1 cellular context compared by ENCODE assay signal in genomic region chr17:82288602-82288927, GRCh38.
A peak's percentile ranks its signal among the peaks of the same experiment; 100 is the strongest.
TF ChIP-seq lines count a peak whose summit lies in the region.

No MANE protein-coding gene starts in this region.

TF ChIP-seq in A549, 52 proteins besides CTCF, POLR2A, EP300 and RAD21:
- TF ChIP-seq NPAS2 (CRISPR knock-in tag; IDR thresholded peaks at IDR 0.05; ENCODE audit: borderline replicate concordance): no peak
- TF ChIP-seq PHF8 (IDR thresholded peaks at IDR 0.05; ENCODE audit: borderline replicate concordance, low read depth): no peak
- no peak for TF ChIP-seq FOXS1 (CRISPR knock-in tag; IDR thresholded peaks at IDR 0.05)
- peak; percentile 57; the same call in 1 of the 2 replicates for TF ChIP-seq HOXB13 (CRISPR knock-in tag; IDR thresholded peaks at IDR 0.05; ENCODE audit: low read depth)
- no peak for TF ChIP-seq MAFK (IDR thresholded peaks at IDR 0.05; ENCODE audit: partially characterized antibody)
- peak; percentile 55; the same call in 1 of the 2 replicates for TF ChIP-seq HEYL (CRISPR knock-in tag; IDR thresholded peaks at IDR 0.05)
- no peak for TF ChIP-seq CBX8 (IDR thresholded peaks at IDR 0.05)
- no peak for TF ChIP-seq JUN (IDR thresholded peaks at IDR 0.05)
- TF ChIP-seq FOSL2 (IDR thresholded peaks at IDR 0.05): no peak; the same call in 1 of the 2 replicates
- no peak for TF ChIP-seq FOSL2 (CRISPR knock-in tag; IDR thresholded peaks at IDR 0.05)
- TF ChIP-seq MAX (IDR thresholded peaks at IDR 0.05): no peak
- no peak for TF ChIP-seq RARB (CRISPR knock-in tag; IDR thresholded peaks at IDR 0.05)
- no peak for TF ChIP-seq RCOR1 (IDR thresholded peaks at IDR 0.05; ENCODE audit: low read depth, low read length)
- no peak for TF ChIP-seq SREBF2 (IDR thresholded peaks at IDR 0.05)
- TF ChIP-seq MYC (IDR thresholded peaks at IDR 0.05; ENCODE audit: borderline replicate concordance, low read length): no peak
- no peak for TF ChIP-seq FOSB (CRISPR knock-in tag; IDR thresholded peaks at IDR 0.05)
- TF ChIP-seq MAZ (IDR thresholded peaks at IDR 0.05; ENCODE audit: borderline replicate concordance, low read depth, low read length): 0 out of 2 replicates have a peak, but pooled peaks have one; percentile 8
- TF ChIP-seq, protein P1, sequence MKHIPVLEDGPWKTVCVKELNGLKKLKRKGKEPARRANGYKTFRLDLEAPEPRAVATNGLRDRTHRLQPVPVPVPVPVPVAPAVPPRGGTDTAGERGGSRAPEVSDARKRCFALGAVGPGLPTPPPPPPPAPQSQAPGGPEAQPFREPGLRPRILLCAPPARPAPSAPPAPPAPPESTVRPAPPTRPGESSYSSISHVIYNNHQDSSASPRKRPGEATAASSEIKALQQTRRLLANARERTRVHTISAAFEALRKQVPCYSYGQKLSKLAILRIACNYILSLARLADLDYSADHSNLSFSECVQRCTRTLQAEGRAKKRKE (CRISPR knock-in tag; IDR thresholded peaks at IDR 0.05; ENCODE audit: low read depth): peak; percentile 47; the same call in 1 of the 2 replicates
- TF ChIP-seq HDAC2 (IDR thresholded peaks at IDR 0.05): no peak
- no peak for TF ChIP-seq ZNF302 (CRISPR knock-in tag; IDR thresholded peaks at IDR 0.05)
- no peak for TF ChIP-seq NR3C1 (IDR thresholded peaks at IDR 0.05)
- no peak for TF ChIP-seq BHLHE40 (IDR thresholded peaks at IDR 0.05; ENCODE audit: low read depth, low read length)
- TF ChIP-seq KDM1A (IDR thresholded peaks at IDR 0.05; ENCODE audit: low read depth): no peak
- peak; percentile 85 for TF ChIP-seq ZSCAN20 (CRISPR knock-in tag; IDR thresholded peaks at IDR 0.05)
- TF ChIP-seq SMC3 (IDR thresholded peaks at IDR 0.05): no peak
- no peak for TF ChIP-seq NFE2L2 (conservative IDR thresholded peaks at IDR 0.05; ENCODE audit: low read length)
- no peak for TF ChIP-seq ZC3H11A (IDR thresholded peaks at IDR 0.05)
- peak; percentile 56; the same call in 1 of the 2 replicates for TF ChIP-seq HOXB5 (CRISPR knock-in tag; IDR thresholded peaks at IDR 0.05)
- TF ChIP-seq EHF (CRISPR knock-in tag; IDR thresholded peaks at IDR 0.05): no peak
- no peak for TF ChIP-seq CHD4 (IDR thresholded peaks at IDR 0.05; ENCODE audit: borderline replicate concordance)
- TF ChIP-seq, protein P2, sequence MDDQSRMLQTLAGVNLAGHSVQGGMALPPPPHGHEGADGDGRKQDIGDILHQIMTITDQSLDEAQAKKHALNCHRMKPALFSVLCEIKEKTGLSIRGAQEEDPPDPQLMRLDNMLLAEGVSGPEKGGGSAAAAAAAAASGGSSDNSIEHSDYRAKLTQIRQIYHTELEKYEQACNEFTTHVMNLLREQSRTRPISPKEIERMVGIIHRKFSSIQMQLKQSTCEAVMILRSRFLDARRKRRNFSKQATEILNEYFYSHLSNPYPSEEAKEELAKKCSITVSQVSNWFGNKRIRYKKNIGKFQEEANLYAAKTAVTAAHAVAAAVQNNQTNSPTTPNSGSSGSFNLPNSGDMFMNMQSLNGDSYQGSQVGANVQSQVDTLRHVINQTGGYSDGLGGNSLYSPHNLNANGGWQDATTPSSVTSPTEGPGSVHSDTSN (IDR thresholded peaks at IDR 0.05): no peak
- TF ChIP-seq, protein P3, sequence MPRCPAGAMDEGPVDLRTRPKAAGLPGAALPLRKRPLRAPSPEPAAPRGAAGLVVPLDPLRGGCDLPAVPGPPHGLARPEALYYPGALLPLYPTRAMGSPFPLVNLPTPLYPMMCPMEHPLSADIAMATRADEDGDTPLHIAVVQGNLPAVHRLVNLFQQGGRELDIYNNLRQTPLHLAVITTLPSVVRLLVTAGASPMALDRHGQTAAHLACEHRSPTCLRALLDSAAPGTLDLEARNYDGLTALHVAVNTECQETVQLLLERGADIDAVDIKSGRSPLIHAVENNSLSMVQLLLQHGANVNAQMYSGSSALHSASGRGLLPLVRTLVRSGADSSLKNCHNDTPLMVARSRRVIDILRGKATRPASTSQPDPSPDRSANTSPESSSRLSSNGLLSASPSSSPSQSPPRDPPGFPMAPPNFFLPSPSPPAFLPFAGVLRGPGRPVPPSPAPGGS (IDR thresholded peaks at IDR 0.05): no peak
- TF ChIP-seq ZFP36 (IDR thresholded peaks at IDR 0.05; ENCODE audit: borderline replicate concordance, partially characterized antibody): no peak
- no peak for TF ChIP-seq KDM5A (IDR thresholded peaks at IDR 0.05)
- TF ChIP-seq RNF2 (IDR thresholded peaks at IDR 0.05; ENCODE audit: borderline replicate concordance, low read depth): no peak
- TF ChIP-seq CEBPB (IDR thresholded peaks at IDR 0.05): no peak
- TF ChIP-seq CHD2 (IDR thresholded peaks at IDR 0.05; ENCODE audit: low read length, partially characterized antibody): no peak
- TF ChIP-seq TP53 (CRISPR knock-in tag; IDR thresholded peaks at IDR 0.05): peak; percentile 56; the same call in 1 of the 2 replicates
- TF ChIP-seq, protein P4, sequence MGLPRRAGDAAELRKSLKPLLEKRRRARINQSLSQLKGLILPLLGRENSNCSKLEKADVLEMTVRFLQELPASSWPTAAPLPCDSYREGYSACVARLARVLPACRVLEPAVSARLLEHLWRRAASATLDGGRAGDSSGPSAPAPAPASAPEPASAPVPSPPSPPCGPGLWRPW (IDR thresholded peaks at IDR 0.05): no peak
- TF ChIP-seq REST (IDR thresholded peaks at IDR 0.05): no peak
- TF ChIP-seq USF2 (IDR thresholded peaks at IDR 0.05): no peak
- TF ChIP-seq GATA3 (IDR thresholded peaks at IDR 0.05; ENCODE audit: borderline replicate concordance): no peak
- TF ChIP-seq RFX5 (IDR thresholded peaks at IDR 0.05): no peak
- TF ChIP-seq HOXA7 (CRISPR knock-in tag; IDR thresholded peaks at IDR 0.05): no peak; the same call in 1 of the 2 replicates
- TF ChIP-seq EHMT2 (IDR thresholded peaks at IDR 0.05; ENCODE audit: low read depth): no peak
